ENCODE assay signal across 27 cellular contexts in genomic region chr1:208068908-208069307, GRCh38.
"Had no signal": no experiment of that assay in that cellular context is flagged by ENCODE, and none has a peak within 500 bp of the region (broad histone marks: within the 10 kb centered on the region; RNA-seq: fewer than 3 reads in every experiment).

No MANE protein-coding gene starts in this region.

- ATAC-seq: natural killer cell treated with Interleukin-12 subunit alpha and Interleukin-12 subunit beta and Interleukin-15 and Interleukin-18, amount 100 ng/mL, for 72 hours; psoas muscle had no signal

- H3K4me1 ChIP-seq: ascending aorta, left ventricle myocardium inferior, psoas muscle had no signal

- H3K4me3 ChIP-seq: ascending aorta, esophagus squamous epithelium, left ventricle myocardium inferior, lung, ovary, psoas muscle, suprapubic skin, tibial nerve had no signal

- DNase-seq: activated CD4-positive, alpha-beta memory T cell treated with anti-CD3 and anti-CD28 coated beads for 36 hours; activated CD4-positive, alpha-beta T cell treated with anti-CD3 and anti-CD28 coated beads, Interleukin-2, amount 10 ng/mL, durations not matched to agents 24 days and 14 days; activated CD4-positive, CD25-positive, alpha-beta regulatory T cell treated with anti-CD3 and anti-CD28 coated beads, Interleukin-2, amount 50 U/mL, for 72 hours; activated CD8-positive, alpha-beta memory T cell treated with anti-CD3 and anti-CD28 coated beads, Interleukin-2, amount 50 U/mL, for 4 hours; activated gamma-delta T cell; activated naive CD4-positive, alpha-beta T cell treated with anti-CD3 and anti-CD28 coated beads, Interleukin-2, amount 10 ng/mL, durations not matched to agents 7 days and 5 days; activated naive CD8-positive, alpha-beta T cell treated with anti-CD3 and anti-CD28 coated beads, Interleukin-2, amount 10 ng/mL, durations not matched to agents 7 days and 5 days; activated T-cell treated with anti-CD3 and anti-CD28 coated beads, Interleukin-2, amount 50 U/mL, for 1 hour; brain microvascular endothelial cell; central memory CD4-positive, alpha-beta T cell; esophagus squamous epithelium; foreskin melanocyte; kidney glomerular epithelial cell; left ventricle myocardium inferior; mesendoderm; ovary; psoas muscle; stimulated activated CD4-positive, alpha-beta T cell treated with anti-CD3 and anti-CD28 coated beads, Interleukin-15, amount 100 ng/mL, for 24 hours; stimulated activated CD4-positive, alpha-beta T cell treated with anti-CD3 and anti-CD28 coated beads, Interleukin-2, amount 100 ng/mL, for 24 hours; stimulated activated naive CD4-positive, alpha-beta T cell; T-helper 9 cell had no signal

- H3K4me1 Mint-ChIP-seq: activated CD4-positive, alpha-beta T cell treated with anti-CD3 and anti-CD28 coated beads, Interleukin-2, amount 10 ng/mL, durations not matched to agents 24 days and 14 days; activated naive CD4-positive, alpha-beta T cell treated with anti-CD3 and anti-CD28 coated beads, Interleukin-2, amount 10 ng/mL, durations not matched to agents 7 days and 5 days; activated naive CD8-positive, alpha-beta T cell treated with anti-CD3 and anti-CD28 coated beads, Interleukin-2, amount 10 ng/mL, durations not matched to agents 7 days and 5 days had no signal

- H3K9me3 Mint-ChIP-seq: activated CD4-positive, alpha-beta memory T cell treated with anti-CD3 and anti-CD28 coated beads for 36 hours; activated CD4-positive, alpha-beta T cell treated with anti-CD3 and anti-CD28 coated beads, Interleukin-2, amount 10 ng/mL, durations not matched to agents 24 days and 14 days; activated naive CD4-positive, alpha-beta T cell treated with anti-CD3 and anti-CD28 coated beads, Interleukin-2, amount 10 ng/mL, durations not matched to agents 7 days and 5 days; activated naive CD8-positive, alpha-beta T cell treated with anti-CD3 and anti-CD28 coated beads, Interleukin-2, amount 10 ng/mL, durations not matched to agents 7 days and 5 days; natural killer cell treated with Interleukin-12 subunit alpha and Interleukin-12 subunit beta and Interleukin-15 and Interleukin-18, amount 100 ng/mL, for 72 hours had no signal

- H3K36me3 ChIP-seq: ovary, suprapubic skin had no signal

- H3K27ac ChIP-seq: ascending aorta, brain microvascular endothelial cell, esophagus squamous epithelium, left ventricle myocardium inferior, ovary, psoas muscle, suprapubic skin, tibial nerve had no signal

- H3K27me3 ChIP-seq: ascending aorta, brain microvascular endothelial cell, esophagus squamous epithelium, ovary, suprapubic skin, tibial nerve had no signal

- H3K27me3 Mint-ChIP-seq: activated CD4-positive, alpha-beta memory T cell treated with anti-CD3 and anti-CD28 coated beads for 36 hours; natural killer cell treated with Interleukin-12 subunit alpha and Interleukin-12 subunit beta and Interleukin-15 and Interleukin-18, amount 100 ng/mL, for 72 hours had no signal

- H3K9me3 ChIP-seq: ascending aorta, esophagus squamous epithelium, left ventricle myocardium inferior, ovary, psoas muscle, suprapubic skin, tibial nerve had no signal

- H3K4me3 Mint-ChIP-seq: activated CD4-positive, alpha-beta memory T cell treated with anti-CD3 and anti-CD28 coated beads for 36 hours; activated CD4-positive, alpha-beta T cell treated with anti-CD3 and anti-CD28 coated beads, Interleukin-2, amount 10 ng/mL, durations not matched to agents 24 days and 14 days; activated naive CD4-positive, alpha-beta T cell treated with anti-CD3 and anti-CD28 coated beads, Interleukin-2, amount 10 ng/mL, durations not matched to agents 7 days and 5 days; activated naive CD8-positive, alpha-beta T cell treated with anti-CD3 and anti-CD28 coated beads, Interleukin-2, amount 10 ng/mL, durations not matched to agents 7 days and 5 days; natural killer cell treated with Interleukin-12 subunit alpha and Interleukin-12 subunit beta and Interleukin-15 and Interleukin-18, amount 100 ng/mL, for 72 hours had no signal

- H3K36me3 Mint-ChIP-seq: activated CD4-positive, alpha-beta memory T cell treated with anti-CD3 and anti-CD28 coated beads for 36 hours; activated naive CD4-positive, alpha-beta T cell treated with anti-CD3 and anti-CD28 coated beads, Interleukin-2, amount 10 ng/mL, durations not matched to agents 7 days and 5 days; activated naive CD8-positive, alpha-beta T cell treated with anti-CD3 and anti-CD28 coated beads, Interleukin-2, amount 10 ng/mL, durations not matched to agents 7 days and 5 days; natural killer cell treated with Interleukin-12 subunit alpha and Interleukin-12 subunit beta and Interleukin-15 and Interleukin-18, amount 100 ng/mL, for 72 hours had no signal

- FAIRE-seq: TTC549 had no signal

- H3K27ac Mint-ChIP-seq: activated CD4-positive, alpha-beta memory T cell treated with anti-CD3 and anti-CD28 coated beads for 36 hours; activated CD4-positive, alpha-beta T cell treated with anti-CD3 and anti-CD28 coated beads, Interleukin-2, amount 10 ng/mL, durations not matched to agents 24 days and 14 days; activated naive CD4-positive, alpha-beta T cell treated with anti-CD3 and anti-CD28 coated beads, Interleukin-2, amount 10 ng/mL, durations not matched to agents 7 days and 5 days; activated naive CD8-positive, alpha-beta T cell treated with anti-CD3 and anti-CD28 coated beads, Interleukin-2, amount 10 ng/mL, durations not matched to agents 7 days and 5 days; natural killer cell treated with Interleukin-12 subunit alpha and Interleukin-12 subunit beta and Interleukin-15 and Interleukin-18, amount 100 ng/mL, for 72 hours had no signal
